10 cellular contexts compared by ENCODE assay signal in genomic region chr3:143135150-143135549, GRCh38. TPM values are rescaled to one million over a fixed set of nuclear protein-coding genes. Genes with fewer than 3 reads are reported as not detected.
DNase-seq lines count a peak whose midpoint lies in the region; ATAC-seq and TF ChIP-seq lines count a peak whose summit lies in the region.
"Had no signal": no experiment of that assay in that cellular context is flagged by ENCODE, and none has a peak within 500 bp of the region (broad histone marks: within the 10 kb centered on the region; RNA-seq: fewer than 3 reads in every experiment).

No MANE protein-coding gene starts in this region.

- DNase-seq in BJ (ENCODE audit: low read depth): peak; percentile 93
- DNase-seq in LoVo (ENCODE audit: low spot score): peak; percentile 6
- peak; percentile 93 for DNase-seq in adipocyte (ENCODE audit: low read depth)
- peak; percentile 82 for DNase-seq in kidney epithelial cell (ENCODE audit: low read depth)
- DNase-seq in NCI-H2196 (lab: John Stamatoyannopoulos, UW; ENCODE audit: unreplicated experiment): no peak
- no peak for DNase-seq in naive thymus-derived CD8-positive, alpha-beta T cell
- DNase-seq in midbrain (lab: John Stamatoyannopoulos, UW): no peak
- DNase-seq: activated CD4-positive, alpha-beta T cell treated with anti-CD3 and anti-CD28 coated beads for 1 hour; stimulated activated CD4-positive, alpha-beta T cell treated with anti-CD3 and anti-CD28 coated beads, Interleukin-15, amount 100 ng/mL, for 24 hours had no signal

- peaks cover 0 to 1% (median 0%) of the 10 kb centered on the region in 5 donors for H3K27me3 Mint-ChIP-seq in naive thymus-derived CD8-positive, alpha-beta T cell

- TF ChIP-seq CTCF in BJ (IDR thresholded peaks at IDR 0.05; ENCODE audit: insufficient read depth, low read depth, low read length) (0 out of 2 replicates have a peak, but pooled peaks have one; percentile 17), kidney epithelial cell (IDR thresholded peaks at IDR 0.05; ENCODE audit: insufficient read depth, low read length, poor library complexity, severe bottlenecking) (no peak)

- POLR2A ChIA-PET in BJ (lab: Charles Lee): interaction anchor here (0.6 kb wide), 1 partner anchor 262 kb away, joined by 3 read pairs; no protein-coding TSS in a partner anchor
- POLR2A ChIA-PET in naive thymus-derived CD8-positive, alpha-beta T cell (lab: Charles Lee): interaction anchor here (1.0 to 1.1 kb wide), 2 partner anchors 11 to 31 kb away, joined by 3 read pairs; no protein-coding TSS in a partner anchor

- no peaks in the 10 kb centered on the region for H3K9me3 ChIP-seq in adipocyte (ENCODE audit: control insufficient read depth, low read length)

- peak overlapping the region; percentile 16 for H3K9ac ChIP-seq in adipocyte (ENCODE audit: low read length)

- H3K9me3 Mint-ChIP-seq in naive thymus-derived CD8-positive, alpha-beta T cell: no peaks in the 10 kb centered on the region

- H3K27me3 ChIP-seq in BJ (ENCODE audit: control insufficient read depth, insufficient read depth, low read length) (no peaks in the 10 kb centered on the region), adipocyte (replicated peaks; ENCODE audit: control insufficient read depth, insufficient read depth, low read length) (no peaks in the 10 kb centered on the region), kidney epithelial cell (ENCODE audit: control insufficient read depth, insufficient read depth, low read length) (no peaks in the 10 kb centered on the region)

- no peak overlapping the region for H3K4me3 Mint-ChIP-seq in naive thymus-derived CD8-positive, alpha-beta T cell

- no peak overlapping the region for H3K4me3 ChIP-seq in BJ (ENCODE audit: low read depth, low read length)
- no peak overlapping the region for H3K4me3 ChIP-seq in adipocyte (ENCODE audit: low read length)
- H3K4me3 ChIP-seq in kidney epithelial cell (ENCODE audit: low read depth, low read length): no peak overlapping the region

- no peaks in the 10 kb centered on the region for H3K36me3 ChIP-seq in BJ (ENCODE audit: control insufficient read depth, insufficient read depth, low read length)
- H3K36me3 ChIP-seq in adipocyte (ENCODE audit: control insufficient read depth, insufficient read depth, low read length, severe bottlenecking): no peaks in the 10 kb centered on the region
- no peaks in the 10 kb centered on the region for H3K36me3 ChIP-seq in kidney epithelial cell (ENCODE audit: control insufficient read depth, insufficient read depth, low read length)

- CTCF ChIA-PET in BJ (lab: Yijun Ruan, JAX): interaction anchor here (0.7 to 0.9 kb wide), 2 partner anchors 14 to 24 kb away, joined by 3 read pairs; no protein-coding TSS in a partner anchor

- H3K4me1 Mint-ChIP-seq in naive thymus-derived CD8-positive, alpha-beta T cell: peaks cover 3 to 12% (median 10%) of the 10 kb centered on the region in 4 donors

- no peaks in the 10 kb centered on the region for H3K36me3 Mint-ChIP-seq in naive thymus-derived CD8-positive, alpha-beta T cell

- no peak for ATAC-seq in HG02623 (IDR thresholded peaks at IDR 0.05; ENCODE audit: unreplicated experiment)
- no peak for ATAC-seq in naive thymus-derived CD8-positive, alpha-beta T cell

- H3K27ac Mint-ChIP-seq in naive thymus-derived CD8-positive, alpha-beta T cell: no peak overlapping the region

- H3K4me1 ChIP-seq in adipocyte (ENCODE audit: control insufficient read depth, insufficient read depth, low read length): peaks cover 15% of the 10 kb centered on the region

RNA-seq across cellular contexts. Expression of gene CHST2, which starts 15.6 kb away (rescaled TPM):
- polyA plus RNA-seq in BJ (2011; rRNA removed): 0.38 and 0.39 TPM in 2 replicates
- 0.41 and 0.43 TPM in 2 replicates for polyA minus RNA-seq in BJ (2011; rRNA and poly(A)+ RNA removed)
- 14.5 and 16.2 TPM in 2 replicates for total RNA-seq in kidney epithelial cell
- 1 to 10 TPM; 4.2 to 5.2 TPM for total RNA-seq in naive thymus-derived CD8-positive, alpha-beta T cell
- polyA plus RNA-seq in naive thymus-derived CD8-positive, alpha-beta T cell: 10 to 100 TPM in 1 of 3 donors, 1 to 10 TPM in 2; 4.2 to 11.4 (median 5.5) TPM

Comparison
In these comparisons a context has a peak if more than half of its experiments do, and no peak if none do; other contexts are left out.
1. DNase-seq: peak in BJ (single experiment), LoVo (single experiment), adipocyte (single experiment) and kidney epithelial cell (single experiment); none in NCI-H2196 (single experiment), naive thymus-derived CD8-positive, alpha-beta T cell (0 of 10) and midbrain (single experiment).